In the genomic region with DNA sequence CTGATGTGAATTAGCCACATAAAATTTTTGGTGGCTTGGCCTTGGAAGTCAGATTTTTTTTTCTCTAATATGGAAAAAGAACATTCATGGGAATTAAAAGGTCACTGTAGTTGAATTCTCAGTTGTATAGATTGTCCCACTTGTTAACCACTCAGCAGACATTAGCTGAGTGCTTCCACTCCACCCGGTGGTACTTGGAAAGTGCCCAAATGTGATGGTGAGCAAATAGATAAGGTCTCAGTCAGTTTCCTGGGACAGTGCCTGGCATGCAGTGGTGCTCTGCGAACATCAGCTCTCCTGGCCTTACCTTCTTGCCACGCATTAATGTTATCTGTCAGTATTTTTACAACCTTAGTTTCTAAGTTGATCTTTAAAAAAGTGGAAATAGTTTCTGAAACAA, we compare ENCODE assay signal across 1 cellular context.
TF ChIP-seq lines count a peak whose summit lies in the region.

No MANE protein-coding gene starts in this region.

TF ChIP-seq in IMR-90, 13 proteins besides CTCF, POLR2A, EP300 and RAD21 (continued from another document):
- TF ChIP-seq RCOR1 (IDR thresholded peaks at IDR 0.05; ENCODE audit: insufficient replicate concordance, low read length), result no peak
- TF ChIP-seq CEBPB (IDR thresholded peaks at IDR 0.05; ENCODE audit: low read depth, low read length), result no peak
- no peak for TF ChIP-seq NFE2L2 (IDR thresholded peaks at IDR 0.05; ENCODE audit: low read depth, low read length)
TF ChIP-seq in IMR-90: peak in this region for 0.
